ENCODE assay signal across 9 cellular contexts in genomic region chr5:94433393-94434149, GRCh38.
A peak's percentile ranks its signal among the peaks of the same experiment; 100 is the strongest.
DNase-seq lines count a peak whose midpoint lies in the region; ATAC-seq and TF ChIP-seq lines count a peak whose summit lies in the region.
"Had no signal": no experiment of that assay in that cellular context is flagged by ENCODE, and none has a peak within 500 bp of the region (broad histone marks: within the 10 kb centered on the region; RNA-seq: fewer than 3 reads in every experiment).

No MANE protein-coding gene starts in this region.

- H3K79me2 ChIP-seq in OCI-LY7 (ENCODE audit: insufficient read depth, low read depth, low read length), result no peaks in the 10 kb centered on the region

- in situ Hi-C loops in G401 (cut with HindIII; ENCODE audit: low sequenced_read_pairs), result no loop called here

- H3K27me3 ChIP-seq in prostate gland (replicated peaks; ENCODE audit: insufficient read depth), result no peaks in the 10 kb centered on the region

- CTCF ChIA-PET in OCI-LY7 (lab: Charles Lee; ENCODE audit: unreplicated experiment), result no interaction called here

- H4K20me1 ChIP-seq in OCI-LY7 (ENCODE audit: insufficient read depth, low read length), result no peaks in the 10 kb centered on the region

- no peaks in the 10 kb centered on the region for H3K4me1 ChIP-seq in prostate gland (replicated peaks)
- H3K4me1 ChIP-seq in OCI-LY7 (ENCODE audit: insufficient read depth, low read length, poor library complexity, severe bottlenecking), result no peaks in the 10 kb centered on the region

- H3K4me2 ChIP-seq in OCI-LY7 (ENCODE audit: low read length), result no peak overlapping the region

- DNase-seq in G401 (ENCODE audit: low spot score), result peak; percentile 3
- DNase-seq in NOMO-1 treated with dmso at 0.1 percent for 144 hours (lab: John Stamatoyannopoulos, UW; ENCODE audit: unreplicated experiment), result peak; percentile 67
- peak; percentile 98 for DNase-seq in fibroblast of gingiva (ENCODE audit: low read depth)
- peak; percentile 19 for DNase-seq in prostate gland (ENCODE audit: low spot score)
- DNase-seq in caudate nucleus (lab: John Stamatoyannopoulos, UW), result no peak
- DNase-seq in OCI-LY7 (ENCODE audit: low spot score), result no peak
- DNase-seq in KG1 (lab: John Stamatoyannopoulos, UW), result no peak
- DNase-seq: activated B cell treated with CpG ODN at 0.5 μM for 24 hours had no signal

- no peak for TF ChIP-seq POLR2A in prostate gland (IDR thresholded peaks at IDR 0.05)

- no TSS peak for BruUV-seq in OCI-LY7 (replicated peaks; lab: Mats Ljungman, UMichigan)

- H3K4me3 ChIP-seq in prostate gland (no peak overlapping the region), OCI-LY7 (ENCODE audit: low read depth, low read length, poor library complexity, severe bottlenecking) (no peak overlapping the region)

- POLR2A ChIA-PET in OCI-LY7 (lab: Charles Lee), result no interaction called here

- H3K27ac ChIP-seq in prostate gland, result no peak overlapping the region
- H3K27ac ChIP-seq in caudate nucleus (ENCODE audit: low read depth, low read length), result no peak overlapping the region
- no peak overlapping the region for H3K27ac ChIP-seq in OCI-LY7 (ENCODE audit: low read depth, low read length, poor library complexity, severe bottlenecking)

- intact Hi-C loops in prostate gland (cut with DNase I), result no loop called here
- intact Hi-C loops in OCI-LY7 (cut with micrococcal nuclease; ENCODE audit: unreplicated experiment), result no loop called here

- H3K9me2 ChIP-seq in OCI-LY7 (ENCODE audit: insufficient read depth, low read length), result no peaks in the 10 kb centered on the region

- 17% methylated on average over 2 of the region's 2 CpGs for WGBS in prostate gland

- no peaks in the 10 kb centered on the region for H3K36me3 ChIP-seq in prostate gland
- no peaks in the 10 kb centered on the region for H3K36me3 ChIP-seq in OCI-LY7 (ENCODE audit: insufficient read depth, low read length)

- TF ChIP-seq CTCF in prostate gland (IDR thresholded peaks at IDR 0.05) (no peak), OCI-LY7 (conservative IDR thresholded peaks at IDR 0.05; ENCODE audit: low read length) (no peak)

- no peak for ATAC-seq in GM21447 (IDR thresholded peaks at IDR 0.05; ENCODE audit: unreplicated experiment)

- H2AFZ ChIP-seq in OCI-LY7 (ENCODE audit: low read length), result no peak overlapping the region

- no peaks in the 10 kb centered on the region for H3K9me3 ChIP-seq in prostate gland
- no peaks in the 10 kb centered on the region for H3K9me3 ChIP-seq in OCI-LY7 (ENCODE audit: low read length)

Comparison
In these comparisons a context has a peak if more than half of its experiments do, and no peak if none do; other contexts are left out.
1. DNase-seq: peak in G401 (single experiment), NOMO-1 treated with dmso at 0.1 percent for 144 hours (single experiment), fibroblast of gingiva (single experiment) and prostate gland (single experiment); none in caudate nucleus (0 of 61), OCI-LY7 (single experiment) and KG1 (single experiment).